ENCODE assay signal across 27 cellular contexts in the genomic region with DNA sequence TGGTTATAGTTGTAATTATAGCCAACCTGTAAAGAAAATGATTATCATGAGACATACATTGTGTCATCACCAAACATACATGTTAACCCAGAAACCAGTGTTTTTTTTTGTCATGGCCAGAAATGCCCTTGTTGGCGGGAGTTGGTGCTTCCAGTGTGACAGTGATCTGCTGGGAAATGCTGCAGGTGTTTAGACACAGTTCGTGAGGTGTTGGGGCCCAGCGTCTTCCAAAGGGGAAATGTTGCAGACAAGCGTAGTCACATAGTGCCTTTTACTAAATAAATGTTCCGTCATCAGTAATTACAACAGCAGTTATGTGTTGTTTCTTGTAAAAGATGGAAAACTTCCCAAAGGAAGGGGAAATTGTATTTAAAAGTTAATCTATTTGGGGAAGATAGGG.
"Had no signal": no experiment of that assay in that cellular context is flagged by ENCODE, and none has a peak within 500 bp of the region (broad histone marks: within the 10 kb centered on the region; RNA-seq: fewer than 3 reads in every experiment).

No MANE protein-coding gene starts in this region.

- ATAC-seq: naive thymus-derived CD8-positive, alpha-beta T cell; natural killer cell treated with Interleukin-12 subunit alpha and Interleukin-12 subunit beta and Interleukin-15 and Interleukin-18, amount 100 ng/mL, for 72 hours; psoas muscle; right cardiac atrium; right lobe of liver; stimulated activated effector memory CD8-positive, alpha-beta T cell treated with anti-CD3 and anti-CD28 coated beads, Interleukin-12 subunit alpha, Interleukin-12 subunit beta, amount 100 ng/mL, for 72 hours; stimulated activated naive CD8-positive, alpha-beta T cell treated with anti-CD3 and anti-CD28 coated beads, Interleukin-15, amount 100 ng/mL, for 72 hours; stimulated activated naive CD8-positive, alpha-beta T cell treated with anti-CD3 and anti-CD28 coated beads, Interleukin-15, Interleukin-2, amounts not matched to agents 100 U/mL and 50 U/mL, for 24 hours; upper lobe of right lung had no signal

- FAIRE-seq: small intestine had no signal

- H3K27ac ChIP-seq: neutrophil, parathyroid adenoma, psoas muscle, right lobe of liver, sigmoid colon, suprapubic skin, testis, tibial artery, transverse colon, upper lobe of right lung, uterus had no signal

- H3K27me3 ChIP-seq: neutrophil, right lobe of liver, sigmoid colon, suprapubic skin, testis, tibial artery, transverse colon, upper lobe of right lung, uterus had no signal

- H3K4me3 ChIP-seq: psoas muscle, right lobe of liver, sigmoid colon, suprapubic skin, testis, tibial artery, transverse colon, upper lobe of right lung, uterus had no signal

- H3K9me3 ChIP-seq: neutrophil, psoas muscle, right lobe of liver, sigmoid colon, suprapubic skin, testis, tibial artery, transverse colon, upper lobe of right lung, uterus had no signal

- H3K4me1 ChIP-seq: psoas muscle, right lobe of liver, suprapubic skin, testis, tibial artery, transverse colon, upper lobe of right lung, uterus had no signal

- H3K36me3 ChIP-seq: uterus had no signal

- DNase-seq: naive thymus-derived CD8-positive, alpha-beta T cell; nephron progenitor cell; nucleus accumbens; posterior cingulate gyrus; psoas muscle; right cardiac atrium; right lobe of liver; sigmoid colon; small intestine; stimulated activated CD4-positive, alpha-beta T cell treated with anti-CD3 and anti-CD28 coated beads, Interleukin-15, amount 100 ng/mL, for 24 hours; stimulated activated CD4-positive, alpha-beta T cell treated with anti-CD3 and anti-CD28 coated beads, Interleukin-2, amount 100 ng/mL, for 24 hours; stimulated activated CD4-positive, alpha-beta T cell treated with anti-CD3 and anti-CD28 coated beads, Interleukin-2, amount 100 ng/mL, for 48 hours; stimulated activated CD4-positive, alpha-beta T cell treated with anti-CD3 and anti-CD28 coated beads, Interleukin-4, amount 100 ng/mL, for 24 hours; stimulated activated naive CD4-positive, alpha-beta T cell; stimulated activated naive CD8-positive, alpha-beta T cell treated with anti-CD3 and anti-CD28 coated beads, Interleukin-15, amount 100 ng/mL, for 72 hours; stimulated activated naive CD8-positive, alpha-beta T cell treated with anti-CD3 and anti-CD28 coated beads, Interleukin-15, Interleukin-2, amounts not matched to agents 100 U/mL and 50 U/mL, for 24 hours; substantia nigra; testis; tibial artery; transverse colon; upper lobe of right lung; uterus had no signal
